ENCODE assay signal across 14 cellular contexts in the genomic region with DNA sequence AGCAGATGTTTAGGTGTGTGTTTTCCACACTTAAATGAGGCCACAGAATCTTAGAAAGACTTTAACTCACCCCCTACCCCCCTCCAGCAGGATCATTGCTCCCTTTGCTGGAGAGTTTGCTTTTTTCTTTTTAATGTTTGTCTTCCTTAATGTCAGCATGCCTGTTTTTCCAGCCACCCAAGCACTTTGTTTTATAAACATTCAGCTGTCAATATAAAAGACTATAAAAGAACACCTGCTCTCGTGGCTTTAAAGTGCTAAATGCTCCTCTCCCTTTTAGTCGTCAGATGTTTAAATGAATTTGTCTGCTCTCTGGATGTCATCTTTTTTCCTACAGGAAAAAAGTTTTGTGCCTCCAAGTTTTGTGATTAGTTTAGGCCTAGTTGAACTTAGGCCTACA.
"Had no signal": no experiment of that assay in that cellular context is flagged by ENCODE, and none has a peak within 500 bp of the region (broad histone marks: within the 10 kb centered on the region; RNA-seq: fewer than 3 reads in every experiment).

No MANE protein-coding gene starts in this region.

- H3K9me3 Mint-ChIP-seq: activated CD4-positive, alpha-beta T cell treated with anti-CD3 and anti-CD28 coated beads, Interleukin-2, amount 10 ng/mL, durations not matched to agents 24 days and 14 days; naive thymus-derived CD4-positive, alpha-beta T cell had no signal

- H3K27me3 Mint-ChIP-seq: activated CD4-positive, alpha-beta T cell treated with anti-CD3 and anti-CD28 coated beads, Interleukin-2, amount 10 ng/mL, durations not matched to agents 24 days and 14 days; activated naive CD8-positive, alpha-beta T cell; naive thymus-derived CD4-positive, alpha-beta T cell had no signal

- ATAC-seq: activated CD8-positive, alpha-beta T cell treated with anti-CD3 and anti-CD28 coated beads, Interleukin-2, amount 10 ng/mL, durations not matched to agents 7 days and 5 days; gastroesophageal sphincter; heart right ventricle; left lung; naive thymus-derived CD4-positive, alpha-beta T cell; stimulated activated naive CD8-positive, alpha-beta T cell treated with anti-CD3 and anti-CD28 coated beads, Interleukin-15, Interleukin-2, amounts not matched to agents 100 U/mL and 50 U/mL, for 24 hours had no signal

- DNase-seq: activated CD4-positive, alpha-beta T cell treated with anti-CD3 and anti-CD28 coated beads, Interleukin-2, amount 10 ng/mL, durations not matched to agents 24 days and 14 days; activated CD4-positive, CD25-positive, alpha-beta regulatory T cell; activated CD8-positive, alpha-beta memory T cell treated with anti-CD3 and anti-CD28 coated beads, Interleukin-2, amount 50 U/mL, for 4 hours; activated CD8-positive, alpha-beta T cell treated with anti-CD3 and anti-CD28 coated beads, Interleukin-2, amount 10 ng/mL, durations not matched to agents 7 days and 5 days; activated gamma-delta T cell treated with Interleukin-2 at 50 U/mL for 16 hours; amniotic stem cell; heart right ventricle; left lung; naive thymus-derived CD4-positive, alpha-beta T cell; stimulated activated CD4-positive, alpha-beta T cell treated with anti-CD3 and anti-CD28 coated beads, Interleukin-4, amount 100 ng/mL, for 4 hours; stimulated activated naive CD8-positive, alpha-beta T cell treated with anti-CD3 and anti-CD28 coated beads, Interleukin-15, Interleukin-2, amounts not matched to agents 100 U/mL and 50 U/mL, for 24 hours; transverse colon had no signal

- H3K4me3 Mint-ChIP-seq: activated CD4-positive, alpha-beta T cell treated with anti-CD3 and anti-CD28 coated beads, Interleukin-2, amount 10 ng/mL, durations not matched to agents 24 days and 14 days; activated CD8-positive, alpha-beta T cell treated with anti-CD3 and anti-CD28 coated beads, Interleukin-2, amount 10 ng/mL, durations not matched to agents 7 days and 5 days; activated naive CD8-positive, alpha-beta T cell; naive thymus-derived CD4-positive, alpha-beta T cell had no signal

- H3K27ac Mint-ChIP-seq: activated CD4-positive, alpha-beta T cell treated with anti-CD3 and anti-CD28 coated beads, Interleukin-2, amount 10 ng/mL, durations not matched to agents 24 days and 14 days; activated naive CD8-positive, alpha-beta T cell had no signal
